In genomic region chr19:2556221-2557092, GRCh38 we compare ENCODE assay signal across 16 cellular contexts.
DNase-seq lines count a peak whose midpoint lies in the region; ATAC-seq and TF ChIP-seq lines count a peak whose summit lies in the region.
"Had no signal": no experiment of that assay in that cellular context is flagged by ENCODE, and none has a peak within 500 bp of the region (broad histone marks: within the 10 kb centered on the region; RNA-seq: fewer than 3 reads in every experiment).

No MANE protein-coding gene starts in this region.

- no peaks in the 10 kb centered on the region for H3K27me3 ChIP-seq in right lobe of liver
- H3K27me3 ChIP-seq: brain microvascular endothelial cell, tibial artery had no signal

- no peaks in the 10 kb centered on the region for H3K27me3 Mint-ChIP-seq in activated naive CD8-positive, alpha-beta T cell treated with anti-CD3 and anti-CD28 coated beads, Interleukin-2, amount 10 ng/mL, durations not matched to agents 7 days and 5 days
- H3K27me3 Mint-ChIP-seq in activated naive CD8-positive, alpha-beta T cell treated with anti-CD3 and anti-CD28 coated beads for 36 hours: no peaks in the 10 kb centered on the region
- H3K27me3 Mint-ChIP-seq in brain: no peaks in the 10 kb centered on the region

- DNase-seq in activated naive CD8-positive, alpha-beta T cell treated with anti-CD3 and anti-CD28 coated beads, Interleukin-2, amount 10 ng/mL, durations not matched to agents 7 days and 5 days: no peak
- no peak for DNase-seq in activated naive CD8-positive, alpha-beta T cell treated with anti-CD3 and anti-CD28 coated beads for 36 hours
- DNase-seq in right lobe of liver (peak in 2 of 3 donors; percentile 21 to 55), substantia nigra (lab: John Stamatoyannopoulos, UW) (no peak)
- DNase-seq in activated naive CD4-positive, alpha-beta T cell treated with anti-CD3 and anti-CD28 coated beads, Interleukin-2, amount 50 U/mL, for 72 hours (ENCODE audit: low spot score in 2 of 2): no peak
- DNase-seq: activated naive CD4-positive, alpha-beta T cell; brain microvascular endothelial cell; effector memory CD4-positive, alpha-beta T cell; NCI-H748 treated with DMSO at 0.1 percent for 48 hours; stimulated activated CD4-positive, alpha-beta T cell treated with anti-CD3 and anti-CD28 coated beads, Interleukin-4, amount 100 ng/mL, for 4 hours had no signal

- no peak overlapping the region for H3K4me3 ChIP-seq in right lobe of liver
- H3K4me3 ChIP-seq: A549, tibial artery had no signal

- H3K9me3 ChIP-seq in right lobe of liver: no peaks in the 10 kb centered on the region
- H3K9me3 ChIP-seq: A549, tibial artery had no signal

- H3K36me3 Mint-ChIP-seq in activated naive CD8-positive, alpha-beta T cell treated with anti-CD3 and anti-CD28 coated beads, Interleukin-2, amount 10 ng/mL, durations not matched to agents 7 days and 5 days: no peaks in the 10 kb centered on the region
- no peaks in the 10 kb centered on the region for H3K36me3 Mint-ChIP-seq in activated naive CD8-positive, alpha-beta T cell treated with anti-CD3 and anti-CD28 coated beads for 36 hours
- no peaks in the 10 kb centered on the region for H3K36me3 Mint-ChIP-seq in brain
- no peaks in the 10 kb centered on the region for H3K36me3 Mint-ChIP-seq in activated naive CD4-positive, alpha-beta T cell treated with anti-CD3 and anti-CD28 coated beads, Interleukin-2, amount 50 U/mL, for 72 hours

- H3K27ac ChIP-seq in right lobe of liver (no peak overlapping the region), substantia nigra (ENCODE audit: low read depth, low read length, poor library complexity, severe bottlenecking) (peak overlapping the region; percentile 12)
- H3K27ac ChIP-seq: brain microvascular endothelial cell had no signal

- H3K4me3 Mint-ChIP-seq in activated naive CD8-positive, alpha-beta T cell treated with anti-CD3 and anti-CD28 coated beads, Interleukin-2, amount 10 ng/mL, durations not matched to agents 7 days and 5 days: no peak overlapping the region
- no peak overlapping the region for H3K4me3 Mint-ChIP-seq in activated naive CD8-positive, alpha-beta T cell treated with anti-CD3 and anti-CD28 coated beads for 36 hours
- no peak overlapping the region for H3K4me3 Mint-ChIP-seq in brain
- H3K4me3 Mint-ChIP-seq: neural crest cell had no signal

- peak overlapping the region; percentile 64 for H3K27ac Mint-ChIP-seq in activated naive CD8-positive, alpha-beta T cell treated with anti-CD3 and anti-CD28 coated beads, Interleukin-2, amount 10 ng/mL, durations not matched to agents 7 days and 5 days
- no peak overlapping the region for H3K27ac Mint-ChIP-seq in activated naive CD8-positive, alpha-beta T cell treated with anti-CD3 and anti-CD28 coated beads for 36 hours
- H3K27ac Mint-ChIP-seq in brain: peak overlapping the region in 3 of 5 experiments; percentile 0 to 90 (median 66)
- no peak overlapping the region for H3K27ac Mint-ChIP-seq in activated naive CD4-positive, alpha-beta T cell treated with anti-CD3 and anti-CD28 coated beads, Interleukin-2, amount 50 U/mL, for 72 hours

- WGBS in right lobe of liver (ENCODE audit: insufficient coverage, low coverage, low lambda C conversion rate, missing lambda C conversion rate): no CpG with 5 or more reads among the region's 37 CpGs

- peaks cover 36% of the 10 kb centered on the region for H3K4me1 Mint-ChIP-seq in activated naive CD8-positive, alpha-beta T cell treated with anti-CD3 and anti-CD28 coated beads, Interleukin-2, amount 10 ng/mL, durations not matched to agents 7 days and 5 days
- H3K4me1 Mint-ChIP-seq in activated naive CD8-positive, alpha-beta T cell treated with anti-CD3 and anti-CD28 coated beads for 36 hours: peaks cover 50% of the 10 kb centered on the region
- peaks cover 10% of the 10 kb centered on the region for H3K4me1 Mint-ChIP-seq in brain

- POLR2A ChIA-PET in activated naive CD8-positive, alpha-beta T cell treated with anti-CD3 and anti-CD28 coated beads, Interleukin-2, amount 10 ng/mL, durations not matched to agents 7 days and 5 days (lab: Charles Lee): interaction anchor here (0.6 to 3.3 kb wide), 2 partner anchors 80 to 97 kb away, joined by 4 to 16 read pairs; partner anchors contain the start of gene GADD45B

- ATAC-seq in activated naive CD8-positive, alpha-beta T cell treated with anti-CD3 and anti-CD28 coated beads, Interleukin-2, amount 10 ng/mL, durations not matched to agents 7 days and 5 days (ENCODE audit: low read depth): no peak
- ATAC-seq in right lobe of liver (no peak), HG02642 (IDR thresholded peaks at IDR 0.05; ENCODE audit: poor library complexity, unreplicated experiment) (no peak), HG02588 (IDR thresholded peaks at IDR 0.05; ENCODE audit: unreplicated experiment) (no peak)
- no peak for ATAC-seq in activated naive CD4-positive, alpha-beta T cell treated with anti-CD3 and anti-CD28 coated beads, Interleukin-2, amount 50 U/mL, for 72 hours
- ATAC-seq: A549 had no signal

- no peaks in the 10 kb centered on the region for H3K9me3 Mint-ChIP-seq in activated naive CD8-positive, alpha-beta T cell treated with anti-CD3 and anti-CD28 coated beads, Interleukin-2, amount 10 ng/mL, durations not matched to agents 7 days and 5 days
- H3K9me3 Mint-ChIP-seq in activated naive CD8-positive, alpha-beta T cell treated with anti-CD3 and anti-CD28 coated beads for 36 hours: no peaks in the 10 kb centered on the region
- H3K9me3 Mint-ChIP-seq in brain: peaks cover 0 to 3% (median 0%) of the 10 kb centered on the region in 5 experiments
- H3K9me3 Mint-ChIP-seq in activated naive CD4-positive, alpha-beta T cell treated with anti-CD3 and anti-CD28 coated beads, Interleukin-2, amount 50 U/mL, for 72 hours: no peaks in the 10 kb centered on the region
- H3K9me3 Mint-ChIP-seq: neural crest cell had no signal

- H3K36me3 ChIP-seq in right lobe of liver: no peaks in the 10 kb centered on the region
- H3K36me3 ChIP-seq: brain microvascular endothelial cell, tibial artery had no signal

- intact Hi-C loops in right lobe of liver (cut with DNase I): no loop called here

- no peak for TF ChIP-seq POLR2A in right lobe of liver (IDR thresholded peaks at IDR 0.05)

- H3K4me1 ChIP-seq in right lobe of liver: peaks cover 0 to 10% (median 4%) of the 10 kb centered on the region in 4 donors

- TF ChIP-seq CTCF in brain (conservative IDR thresholded peaks at IDR 0.05) (no peak), right lobe of liver (IDR thresholded peaks at IDR 0.05) (no peak)

Comparison
In these comparisons a context has a peak if more than half of its experiments do, and no peak if none do; other contexts are left out.
1. H3K27ac Mint-ChIP-seq: peak in activated naive CD8-positive, alpha-beta T cell treated with anti-CD3 and anti-CD28 coated beads, Interleukin-2, amount 10 ng/mL, durations not matched to agents 7 days and 5 days (single experiment) and brain (3 of 5); none in activated naive CD8-positive, alpha-beta T cell treated with anti-CD3 and anti-CD28 coated beads for 36 hours (single experiment) and activated naive CD4-positive, alpha-beta T cell treated with anti-CD3 and anti-CD28 coated beads, Interleukin-2, amount 50 U/mL, for 72 hours (0 of 2).
2. DNase-seq: peak in right lobe of liver (2 of 3); none in activated naive CD8-positive, alpha-beta T cell treated with anti-CD3 and anti-CD28 coated beads, Interleukin-2, amount 10 ng/mL, durations not matched to agents 7 days and 5 days (single experiment), activated naive CD8-positive, alpha-beta T cell treated with anti-CD3 and anti-CD28 coated beads for 36 hours (single experiment), substantia nigra (0 of 49) and activated naive CD4-positive, alpha-beta T cell treated with anti-CD3 and anti-CD28 coated beads, Interleukin-2, amount 50 U/mL, for 72 hours (0 of 2).